ENCODE assay signal across 1 cellular context in the genomic region with DNA sequence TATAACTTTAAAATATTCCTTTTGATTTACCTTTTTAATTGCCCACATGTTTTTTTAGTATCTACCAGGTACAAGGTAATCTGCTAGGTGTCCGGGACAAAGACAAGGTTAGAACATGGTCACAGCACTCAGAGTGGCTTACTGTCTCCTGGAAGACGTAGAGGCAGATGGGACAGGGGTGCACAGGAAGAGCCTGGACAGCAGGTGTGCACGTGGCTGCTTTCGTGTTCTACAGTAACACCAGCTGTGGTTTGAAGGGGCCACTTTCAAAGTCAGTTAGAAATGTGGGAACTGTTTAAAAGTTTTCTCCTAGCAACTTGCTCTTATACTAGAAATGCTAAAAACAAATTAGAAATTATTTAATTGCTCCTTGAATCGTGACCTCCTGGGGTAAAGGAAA.
A peak's percentile ranks its signal among the peaks of the same experiment; 100 is the strongest.
TF ChIP-seq lines count a peak whose summit lies in the region.

No MANE protein-coding gene starts in this region.

TF ChIP-seq in GM12878, 131 proteins besides CTCF, POLR2A, EP300 and RAD21:
- TF ChIP-seq NR2F1 (conservative IDR thresholded peaks at IDR 0.05) (no peak), TCF3 (IDR thresholded peaks at IDR 0.05; ENCODE audit: borderline replicate concordance, insufficient read depth, low read depth, low read length) (peak; percentile 50; the same call in 1 of the 2 replicates), LARP7 (IDR thresholded peaks at IDR 0.05) (no peak), GATAD2B (conservative IDR thresholded peaks at IDR 0.05; ENCODE audit: low read depth) (no peak), ESRRA (IDR thresholded peaks at IDR 0.05; ENCODE audit: low read length) (no peak)
